4 cellular contexts compared by ENCODE assay signal in the genomic region with DNA sequence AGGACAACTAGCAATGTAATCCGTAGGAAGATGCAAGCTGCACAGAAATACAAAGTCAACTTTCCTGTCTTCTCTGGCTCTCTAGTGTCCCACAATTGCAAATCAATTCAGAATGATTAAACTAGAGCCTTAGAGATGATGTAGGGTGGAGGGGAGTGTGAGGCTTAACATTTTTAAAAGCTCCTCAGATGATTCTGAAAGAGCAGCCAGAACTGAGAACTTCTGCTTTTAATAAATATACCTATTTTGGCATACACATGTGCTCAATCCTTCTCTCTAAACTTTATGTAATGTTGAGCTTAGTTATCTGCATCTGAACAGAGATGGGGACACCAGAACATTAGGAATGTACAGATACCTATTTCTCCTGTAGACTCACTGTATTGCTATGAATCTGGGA.
"Had no signal": no experiment of that assay in that cellular context is flagged by ENCODE, and none has a peak within 500 bp of the region (broad histone marks: within the 10 kb centered on the region; RNA-seq: fewer than 3 reads in every experiment).

No MANE protein-coding gene starts in this region.

- DNase-seq: H9, HCEC 1CT, KBM-7 had no signal

- H3K4me3 ChIP-seq: GM23338 had no signal

- H3K4me2 ChIP-seq: GM23338 had no signal

- H2AFZ ChIP-seq: GM23338 had no signal
